In the genomic region with DNA sequence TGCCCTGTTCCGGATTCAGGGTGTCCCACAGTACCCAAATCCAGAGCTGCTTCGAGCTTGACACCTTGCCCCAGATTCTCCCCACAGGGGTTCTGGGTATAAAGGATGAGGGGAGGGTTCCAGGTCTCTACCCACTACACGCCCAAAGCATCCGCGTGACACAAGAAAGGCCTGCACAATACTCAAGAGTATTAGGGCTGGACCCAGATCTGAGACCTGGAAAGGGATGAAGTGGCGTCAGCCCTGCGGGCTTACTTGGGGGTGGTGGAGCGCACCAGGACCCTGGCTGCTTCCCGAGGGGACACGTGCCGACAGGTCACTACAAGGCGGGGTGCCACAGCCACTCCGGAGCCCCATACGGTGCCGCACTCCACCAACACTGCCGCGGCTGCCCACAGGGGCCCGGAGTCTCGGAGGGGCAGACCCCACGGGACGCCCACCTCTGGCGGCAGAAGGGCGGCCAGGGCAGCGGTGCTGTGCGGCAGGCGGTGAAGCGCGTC, we compare ENCODE assay signal across 8 cellular contexts. TPM values are rescaled to one million over a fixed set of nuclear protein-coding genes. Genes with fewer than 3 reads are reported as not detected.
DNase-seq lines count a peak whose midpoint lies in the region; ATAC-seq and TF ChIP-seq lines count a peak whose summit lies in the region.

No MANE protein-coding gene starts in this region.

- H3K4me1 ChIP-seq in CD4-positive, CD25-positive, alpha-beta regulatory T cell (ENCODE audit: control insufficient read depth, insufficient read depth, low read length, poor library complexity, severe bottlenecking): peaks cover 21% of the 10 kb centered on the region
- H3K4me1 ChIP-seq in duodenal mucosa (ENCODE audit: control insufficient read depth in 1 of 2, insufficient read depth in 2 of 2, low read length in 2 of 2): peaks cover 23 to 25% of the 10 kb centered on the region in 2 donors

- H3K9me3 ChIP-seq in CD4-positive, CD25-positive, alpha-beta regulatory T cell (ENCODE audit: control insufficient read depth in 2 of 2, low read length in 2 of 2): no peaks in the 10 kb centered on the region
- H3K9me3 ChIP-seq in duodenal mucosa (ENCODE audit: control insufficient read depth in 1 of 2, low read length in 2 of 2): no peaks in the 10 kb centered on the region

- H3K4me3 Mint-ChIP-seq in CD4-positive, CD25-positive, alpha-beta regulatory T cell: peak overlapping the region; percentile 80 to 96 (median 87)
- peak overlapping the region; percentile 74 for H3K4me3 Mint-ChIP-seq in nephron progenitor cell

- H3K9ac ChIP-seq in duodenal mucosa (ENCODE audit: low read depth in 1 of 2, low read length in 2 of 2): peak overlapping the region; percentile 77 to 95

- no peaks in the 10 kb centered on the region for H3K9me3 Mint-ChIP-seq in CD4-positive, CD25-positive, alpha-beta regulatory T cell
- H3K9me3 Mint-ChIP-seq in nephron progenitor cell: no peaks in the 10 kb centered on the region

- H3K27me3 ChIP-seq in CD4-positive, CD25-positive, alpha-beta regulatory T cell (ENCODE audit: control insufficient read depth, insufficient read depth, low read length): no peaks in the 10 kb centered on the region
- no peaks in the 10 kb centered on the region for H3K27me3 ChIP-seq in duodenal mucosa (ENCODE audit: control insufficient read depth in 1 of 2, insufficient read depth in 2 of 2, low read length in 2 of 2)

- peaks cover 5 to 46% (median 34%) of the 10 kb centered on the region in 4 donors for H3K4me1 Mint-ChIP-seq in CD4-positive, CD25-positive, alpha-beta regulatory T cell
- peaks cover 19% of the 10 kb centered on the region for H3K4me1 Mint-ChIP-seq in nephron progenitor cell

- H3K27ac ChIP-seq in CD4-positive, CD25-positive, alpha-beta regulatory T cell (ENCODE audit: insufficient read depth, low read length, poor library complexity, severe bottlenecking): peak overlapping the region; percentile 89
- peak overlapping the region; percentile 71 for H3K27ac ChIP-seq in duodenal mucosa (ENCODE audit: low read depth, low read length)

- H3K36me3 Mint-ChIP-seq in CD4-positive, CD25-positive, alpha-beta regulatory T cell: peaks cover 7% of the 10 kb centered on the region
- peaks cover 16% of the 10 kb centered on the region for H3K36me3 Mint-ChIP-seq in nephron progenitor cell (ENCODE audit: low read depth)

- H3K27me3 Mint-ChIP-seq in CD4-positive, CD25-positive, alpha-beta regulatory T cell: no peaks in the 10 kb centered on the region
- H3K27me3 Mint-ChIP-seq in nephron progenitor cell (ENCODE audit: low read depth, poor library complexity): peaks cover 10% of the 10 kb centered on the region

- TF ChIP-seq CTCF in LNCaP clone FGC (IDR thresholded peaks at IDR 0.05; ENCODE audit: control insufficient read depth, extremely low read depth, insufficient read depth): no peak
- TF ChIP-seq CTCF in nephron progenitor cell (IDR thresholded peaks at IDR 0.05): no peak

- H3K36me3 ChIP-seq in CD4-positive, CD25-positive, alpha-beta regulatory T cell (ENCODE audit: control insufficient read depth, insufficient read depth, low read length): peaks cover 2% of the 10 kb centered on the region
- peaks cover 5 to 15% of the 10 kb centered on the region in 2 donors for H3K36me3 ChIP-seq in duodenal mucosa (ENCODE audit: control insufficient read depth in 1 of 2, insufficient read depth in 2 of 2, low read length in 2 of 2)

- ATAC-seq in CD4-positive, CD25-positive, alpha-beta regulatory T cell (ENCODE audit: low read depth in 2 of 2): peak in 1 of 2 donors; percentile 1
- ATAC-seq in GM19467 (IDR thresholded peaks at IDR 0.05; ENCODE audit: unreplicated experiment): peak; percentile 16

- H3K27ac Mint-ChIP-seq in CD4-positive, CD25-positive, alpha-beta regulatory T cell: peak overlapping the region in 2 of 3 donors; percentile 85 to 97
- no peak overlapping the region for H3K27ac Mint-ChIP-seq in nephron progenitor cell

- DNase-seq in CD4-positive, CD25-positive, alpha-beta regulatory T cell: peak in 1 of 3 donors; percentile 20
- DNase-seq in LNCaP clone FGC (ENCODE audit: low read depth): no peak
- DNase-seq in nephron progenitor cell: no peak
- DNase-seq in OCI-M1 (lab: John Stamatoyannopoulos, UW): no peak
- no peak for DNase-seq in NCI-H2171 treated with DMSO at 0.1 percent for 48 hours (lab: John Stamatoyannopoulos, UW)
- no peak for DNase-seq in stimulated activated CD4-positive, alpha-beta T cell treated with anti-CD3 and anti-CD28 coated beads, Interleukin-4, amount 100 ng/mL, for 1 hour

- H3K4me3 ChIP-seq in CD4-positive, CD25-positive, alpha-beta regulatory T cell (ENCODE audit: low read depth, low read length): peak overlapping the region; percentile 71
- H3K4me3 ChIP-seq in LNCaP clone FGC (ENCODE audit: low read depth, low read length): peak overlapping the region; percentile 71
- peak overlapping the region; percentile 80 to 82 for H3K4me3 ChIP-seq in duodenal mucosa (ENCODE audit: low read depth in 1 of 2, low read length in 2 of 2)

RNA-seq across cellular contexts. Expression of a gene that starts 1.3 kb away (rescaled TPM):
- total RNA-seq in CD4-positive, CD25-positive, alpha-beta regulatory T cell: 15.2 TPM
- 10 to 100 TPM; 15.0 to 28.1 (median 20.3) TPM for polyA plus RNA-seq in CD4-positive, CD25-positive, alpha-beta regulatory T cell

RNA-seq across cellular contexts. Expression of a gene that starts 12.6 kb away (rescaled TPM):
- 5.5 TPM for total RNA-seq in CD4-positive, CD25-positive, alpha-beta regulatory T cell
- 1 to 10 TPM; 2.0 to 2.4 (median 2.2) TPM for polyA plus RNA-seq in CD4-positive, CD25-positive, alpha-beta regulatory T cell

RNA-seq across cellular contexts. Expression of a gene that starts 25.1 kb away (rescaled TPM):
- total RNA-seq in CD4-positive, CD25-positive, alpha-beta regulatory T cell: 108 TPM
- polyA plus RNA-seq in CD4-positive, CD25-positive, alpha-beta regulatory T cell: 10 to 100 TPM; 14.5 to 46.4 (median 31.1) TPM
